In genomic region chr3:14647976-14648955, GRCh38 we compare ENCODE assay signal across 19 cellular contexts. TPM values are rescaled to one million over a fixed set of nuclear protein-coding genes. Genes with fewer than 3 reads are reported as not detected.
A peak's percentile ranks its signal among the peaks of the same experiment; 100 is the strongest.
DNase-seq lines count a peak whose midpoint lies in the region; ATAC-seq and TF ChIP-seq lines count a peak whose summit lies in the region.
"Had no signal": no experiment of that assay in that cellular context is flagged by ENCODE, and none has a peak within 500 bp of the region (broad histone marks: within the 10 kb centered on the region; RNA-seq: fewer than 3 reads in every experiment).

No MANE protein-coding gene starts in this region.

- no peaks in the 10 kb centered on the region for H3K9me3 ChIP-seq in CD4-positive, alpha-beta T cell (ENCODE audit: control insufficient read depth, low read length)
- H3K9me3 ChIP-seq: suprapubic skin had no signal

- no peaks in the 10 kb centered on the region for H3K27me3 ChIP-seq in CD4-positive, alpha-beta T cell (ENCODE audit: control insufficient read depth, insufficient read depth, low read length)

- H3K36me3 Mint-ChIP-seq in CD4-positive, alpha-beta T cell (ENCODE audit: low read depth) = peaks cover 13% of the 10 kb centered on the region

- TF ChIP-seq CTCF in CD4-positive, alpha-beta T cell (IDR thresholded peaks at IDR 0.05) = no peak

- no peak for DNase-seq in CD4-positive, alpha-beta T cell
- DNase-seq in NCI-H2227 treated with DMSO at 0.1 percent for 48 hours (lab: John Stamatoyannopoulos, UW) (peak; percentile 49), dermis blood vessel endothelial cell (peak; percentile 39), myocyte (ENCODE audit: low read depth) (peak; percentile 26), left colon (no peak), NCI-H2029 treated with DMSO at 0.1 percent for 48 hours (lab: John Stamatoyannopoulos, UW) (no peak), cerebellar cortex (ENCODE audit: low spot score) (no peak)
- DNase-seq: activated B cell treated with CpG ODN at 0.5 μM for 24 hours; activated CD8-positive, alpha-beta memory T cell treated with anti-CD3 and anti-CD28 coated beads for 24 hours; anterior cingulate cortex; DMS 273 treated with DMSO at 0.1 percent for 48 hours; head of caudate nucleus; Karpas-422; NCI-H1694 treated with DMSO at 0.1 percent for 48 hours; NCI-H526 had no signal

- H3K27me3 Mint-ChIP-seq in CD4-positive, alpha-beta T cell = no peaks in the 10 kb centered on the region
- H3K27me3 Mint-ChIP-seq: activated B cell treated with CpG ODN at 0.5 μM for 24 hours had no signal

- peaks cover 42% of the 10 kb centered on the region for H3K4me1 Mint-ChIP-seq in CD4-positive, alpha-beta T cell (ENCODE audit: low read depth)

- intact Hi-C loops in CD4-positive, alpha-beta T cell (cut with DNase I, micrococcal nuclease) = loop anchor here in 1 of 2 experiments (5.0 to 10.0 kb wide), 3 partner anchors 751 to 1981 kb away; partner anchors contain the start of genes BTD and HACL1
- intact Hi-C loops in left colon (cut with DNase I, micrococcal nuclease) = no loop called here

- CTCF ChIA-PET in CD4-positive, alpha-beta T cell (lab: Charles Lee) = no interaction called here

- H3K9me3 Mint-ChIP-seq in CD4-positive, alpha-beta T cell = peaks cover 2% of the 10 kb centered on the region
- H3K9me3 Mint-ChIP-seq: activated B cell treated with CpG ODN at 0.5 μM for 24 hours had no signal

- POLR2A ChIA-PET in CD4-positive, alpha-beta T cell (lab: Charles Lee) = interaction anchor here (1.2 kb wide), 1 partner anchor 469 kb away, joined by 4 read pairs; the partner anchor contains the start of genes LSM3 and XPC

- H3K27ac ChIP-seq in CD4-positive, alpha-beta T cell (ENCODE audit: low read depth, low read length) = no peak overlapping the region
- H3K27ac ChIP-seq: suprapubic skin had no signal

- ATAC-seq in CD4-positive, alpha-beta T cell (ENCODE audit: poor library complexity) = no peak
- ATAC-seq in GM18861 (IDR thresholded peaks at IDR 0.05; ENCODE audit: unreplicated experiment) = no peak
- ATAC-seq in left colon = no peak
- ATAC-seq: esophagus mucosa, Panc1 had no signal

- peak overlapping the region; percentile 21 for H3K4me3 Mint-ChIP-seq in CD4-positive, alpha-beta T cell
- H3K4me3 Mint-ChIP-seq: activated B cell treated with CpG ODN at 0.5 μM for 24 hours had no signal

- peak overlapping the region; percentile 13 for H3K27ac Mint-ChIP-seq in CD4-positive, alpha-beta T cell
- H3K27ac Mint-ChIP-seq: activated B cell treated with CpG ODN at 0.5 μM for 24 hours had no signal

RNA-seq across cellular contexts. Expression of gene CCDC174, which starts 3.3 kb away (rescaled TPM):
- 10 to 100 TPM; 32.9 to 37.5 TPM for total RNA-seq in CD4-positive, alpha-beta T cell
- 8.3 and 9.2 TPM in 2 replicates for total RNA-seq in dermis blood vessel endothelial cell
- 13.8 and 14.1 TPM in 2 replicates for total RNA-seq in myocyte
- polyA plus RNA-seq in myocyte (2012) = 12.0 TPM
- total RNA-seq in left colon = 10 to 100 TPM; 18.5 to 20.0 TPM

RNA-seq across cellular contexts. Expression of gene C3orf20, which starts 26.7 kb away (rescaled TPM):
- under 1 TPM in 1 of 2 experiments, not detected in 1; 0.14 TPM for total RNA-seq in CD4-positive, alpha-beta T cell
- total RNA-seq in dermis blood vessel endothelial cell (not detected in 2 replicates), myocyte (not detected in 2 replicates), left colon (under 1 TPM in 1 of 2 donors, not detected in 1; 0.21 TPM)
- 0.05 TPM for polyA plus RNA-seq in myocyte (2012)

Comparison
In these comparisons a context has a peak if more than half of its experiments do, and no peak if none do; other contexts are left out.
1. DNase-seq: peak in NCI-H2227 treated with DMSO at 0.1 percent for 48 hours (single experiment), dermis blood vessel endothelial cell (single experiment) and myocyte (single experiment); none in CD4-positive, alpha-beta T cell (0 of 10), left colon (0 of 2), NCI-H2029 treated with DMSO at 0.1 percent for 48 hours (single experiment) and cerebellar cortex (single experiment).